In the genomic region with DNA sequence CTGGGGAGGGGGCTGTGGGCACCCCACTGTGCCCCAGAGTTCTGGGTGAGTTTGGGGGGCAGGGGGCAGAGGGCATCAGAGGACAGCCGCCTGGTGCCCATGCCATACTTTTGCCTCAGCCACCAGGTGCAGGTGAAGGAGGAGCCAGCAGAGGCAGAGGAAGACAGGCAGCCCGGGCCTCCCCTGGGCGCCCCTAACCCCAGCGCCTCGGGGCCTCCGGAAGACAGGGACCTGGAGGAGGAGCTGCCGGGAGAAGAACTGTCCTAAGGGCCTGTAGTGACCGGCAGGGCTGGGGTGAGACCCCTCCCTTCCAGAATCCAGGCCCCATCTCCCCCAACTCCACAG, we compare ENCODE assay signal across 19 cellular contexts. TPM values are rescaled to one million over a fixed set of nuclear protein-coding genes. Genes with fewer than 3 reads are reported as not detected.
DNase-seq lines count a peak whose midpoint lies in the region; ATAC-seq, FAIRE-seq and TF ChIP-seq lines count a peak whose summit lies in the region.
"Had no signal": no experiment of that assay in that cellular context is flagged by ENCODE, and none has a peak within 500 bp of the region (broad histone marks: within the 10 kb centered on the region; RNA-seq: fewer than 3 reads in every experiment).

No MANE protein-coding gene starts in this region.

- ATAC-seq in HepG2 (no peak), HG02884 (IDR thresholded peaks at IDR 0.05; ENCODE audit: unreplicated experiment) (no peak)

- H3K27ac ChIP-seq in BLaER1 = peak overlapping the region; percentile 89
- peak overlapping the region; percentile 90 for H3K27ac ChIP-seq in KOPT-K1 (ENCODE audit: low read depth, low read length, poor library complexity, severe bottlenecking)
- H3K27ac ChIP-seq in HepG2 (ENCODE audit: extremely low read length, insufficient read depth, low read length) = no peak overlapping the region
- H3K27ac ChIP-seq: C4-2B had no signal

- H3K36me3 ChIP-seq in BLaER1 = peaks cover 32% of the 10 kb centered on the region
- peaks cover 28% of the 10 kb centered on the region; the same call in 1 of the 2 replicates for H3K36me3 ChIP-seq in KOPT-K1 (ENCODE audit: insufficient read depth, low read length)
- H3K36me3 ChIP-seq in HepG2 (replicated peaks in 1 of 2; ENCODE audit: control insufficient read depth in 1 of 2, insufficient read depth in 2 of 2, low read length in 2 of 2) = peaks cover 28 to 46% of the 10 kb centered on the region in 2 experiments
- no peaks in the 10 kb centered on the region for H3K36me3 ChIP-seq in BE2C

- CTCF ChIA-PET in HepG2 (lab: Yijun Ruan, JAX; ENCODE audit: low intra/inter-chr PET ratio, low total read pairs) = no interaction called here

- H3K27me3 ChIP-seq in BLaER1 (no peaks in the 10 kb centered on the region), HepG2 (ENCODE audit: control insufficient read depth in 1 of 2, insufficient read depth in 2 of 2, low read length in 2 of 2) (peaks cover 0 to under 1% of the 10 kb centered on the region in 2 experiments; a peak in 1 of 5 replicates), BE2C (no peaks in the 10 kb centered on the region)

- peak overlapping the region; percentile 89 for H3K4me2 ChIP-seq in BLaER1
- H3K4me2 ChIP-seq in HepG2 (ENCODE audit: low read depth, low read length) = no peak overlapping the region

- TF ChIP-seq EP300 in HepG2 (IDR thresholded peaks at IDR 0.05; ENCODE audit: low read depth in 2 of 2, low read length in 2 of 2) = no peak
- no peak for TF ChIP-seq EP300 in HepG2 (CRISPR knock-in tag; IDR thresholded peaks at IDR 0.05; ENCODE audit: borderline replicate concordance)

- no peak for DNase-seq in HepG2 (ENCODE audit: low spot score)
- peak; percentile 47 for DNase-seq in posterior vena cava (ENCODE audit: low spot score)
- DNase-seq in stimulated activated naive CD4-positive, alpha-beta T cell (lab: John Stamatoyannopoulos, UW) = no peak
- DNase-seq in GOT3 (lab: John Stamatoyannopoulos, UW) = no peak
- DNase-seq in BE2C = no peak
- DNase-seq: 8988T; CD4-positive, alpha-beta T cell; HCEC 1CT had no signal

- TF ChIP-seq RAD21 in HepG2 (CRISPR knock-in tag; IDR thresholded peaks at IDR 0.05) = no peak

- POLR2A ChIA-PET in HepG2 (lab: Yijun Ruan, JAX) = interaction anchor here (0.7 kb wide), 1 partner anchor 80 kb away, joined by 4 read pairs; no protein-coding TSS in a partner anchor

- BruUV-seq in HepG2 (replicated peaks; lab: Mats Ljungman, UMichigan) = no TSS peak

- H4K20me1 ChIP-seq in BLaER1 = no peaks in the 10 kb centered on the region
- peaks cover 3% of the 10 kb centered on the region; the same call in 1 of the 2 replicates for H4K20me1 ChIP-seq in HepG2 (ENCODE audit: insufficient read depth, low read length)

- TF ChIP-seq CTCF in HepG2 (CRISPR knock-in tag; IDR thresholded peaks at IDR 0.05) (no peak), BE2C (IDR thresholded peaks at IDR 0.05; ENCODE audit: low read depth, low read length) (no peak)

- TF ChIP-seq POLR2A in HepG2 (IDR thresholded peaks at IDR 0.05; ENCODE audit: insufficient read depth in 1 of 2, low read depth in 2 of 2, low read length in 2 of 2) = no peak

- peaks cover 54% of the 10 kb centered on the region for H3K4me1 ChIP-seq in BLaER1
- peaks cover 7% of the 10 kb centered on the region for H3K4me1 ChIP-seq in HepG2 (ENCODE audit: insufficient read depth, low read length)
- no peaks in the 10 kb centered on the region; the same call in 1 of the 2 replicates for H3K4me1 ChIP-seq in BE2C
- H3K4me1 ChIP-seq: Caco-2 had no signal

- intact Hi-C loops in HepG2 (cut with micrococcal nuclease; ENCODE audit: unreplicated experiment) (no loop called here), posterior vena cava (cut with DNase I) (loop anchor here in 1 of 2 donors (10.0 kb wide), 1 partner anchor 134 kb away; no protein-coding TSS in a partner anchor)

- H2AFZ ChIP-seq in HepG2 (ENCODE audit: low read length) = no peak overlapping the region

- H3K9me3 ChIP-seq in BLaER1 (no peaks in the 10 kb centered on the region), KOPT-K1 (ENCODE audit: insufficient read depth, low read length, poor library complexity, severe bottlenecking) (no peaks in the 10 kb centered on the region), HepG2 (ENCODE audit: low read length) (no peaks in the 10 kb centered on the region), BE2C (no peaks in the 10 kb centered on the region)
- H3K9me3 ChIP-seq: Caco-2 had no signal

- WGBS in HepG2 (ENCODE audit: low lambda C conversion rate) = 95% methylated on average over 7 of the region's 8 CpGs

- H3K79me2 ChIP-seq in HepG2 (ENCODE audit: insufficient read depth, low read length) = no peaks in the 10 kb centered on the region

- FAIRE-seq in HepG2 (lab: Jason Lieb, UNC) = no peak
- FAIRE-seq: D721Med, G401.6, GM12891, GM19239, HTR-8/SVneo had no signal

- H3K9ac ChIP-seq in BLaER1 (peak overlapping the region; percentile 69), HepG2 (ENCODE audit: insufficient read depth, low read depth, low read length) (no peak overlapping the region)

- H3K4me3 ChIP-seq in BLaER1 (no peak overlapping the region), HepG2 (replicated peaks in 1 of 3; ENCODE audit: insufficient read depth in 1 of 3, low read depth in 2 of 3, low read length in 3 of 3) (no peak overlapping the region), BE2C (ENCODE audit: low read depth, low read length) (no peak overlapping the region)

- in situ Hi-C loops in HepG2 (cut with HindIII; ENCODE audit: extremely low pct_ligation_motif_present, low pct_unique_long_range_greater_than_20kb) = no loop called here

TF ChIP-seq in HepG2, 621 proteins besides CTCF, POLR2A, EP300 and RAD21 (continues in another document):
- TF ChIP-seq KLF15 (CRISPR knock-in tag; IDR thresholded peaks at IDR 0.05; ENCODE audit: borderline replicate concordance) (no peak), ZNF850 (CRISPR knock-in tag; conservative IDR thresholded peaks at IDR 0.05) (no peak)

RNA-seq across cellular contexts. Expression of gene MDFI, which starts 39.6 kb away (rescaled TPM):
- total RNA-seq in HepG2 (2016; rRNA removed; fragmentation: Illumina TruSeq; extraction: Trizol) (not detected in 2 replicates), posterior vena cava (1 to 10 TPM; 5.4 to 6.5 TPM)
- total RNA-seq in HepG2 (2016; cell fraction: cytosol; rRNA removed; fragmentation: Illumina TruSeq; extraction: Trizol; ENCODE audit: low read depth) = not detected in 2 replicates
- not detected in 2 replicates for total RNA-seq in HepG2 (2016; cell fraction: insoluble cytoplasmic fraction; rRNA removed; fragmentation: Illumina TruSeq; extraction: Trizol)
- total RNA-seq in HepG2 (2016; cell fraction: membrane; rRNA removed; fragmentation: Illumina TruSeq; extraction: Trizol) = not detected in 2 replicates
- total RNA-seq in HepG2 (2016; cell fraction: nucleus; rRNA removed; fragmentation: Illumina TruSeq; extraction: Trizol) = not detected in 2 replicates
- polyA plus RNA-seq in HepG2 (2011; rRNA removed) = 0.28 and 0.30 TPM in 2 replicates
- polyA plus RNA-seq in HepG2 (2011; cell fraction: cytosol; rRNA removed) = 0.38 and 0.42 TPM in 2 replicates
- polyA plus RNA-seq in HepG2 (2011; cell fraction: nucleus; rRNA removed) = 0.23 and 0.29 TPM in 2 replicates
- polyA plus RNA-seq in HepG2 (2012) = 0.19 TPM in 1 of 2 replicates, not detected in the other
- 0.57 TPM in 1 of 2 replicates, not detected in the other for polyA plus RNA-seq in HepG2 (2016; cell fraction: cytosol; fragmentation: Illumina TruSeq; extraction: Trizol; ENCODE audit: low read depth)
- not detected in 2 replicates for polyA plus RNA-seq in HepG2 (2016; cell fraction: insoluble cytoplasmic fraction; fragmentation: Illumina TruSeq; extraction: Trizol; ENCODE audit: low read depth)
- polyA plus RNA-seq in HepG2 (2016; cell fraction: membrane; fragmentation: Illumina TruSeq; extraction: Trizol; ENCODE audit: low read depth) = not detected in 2 replicates
- not detected in 2 replicates for polyA plus RNA-seq in HepG2 (2016; cell fraction: nucleus; fragmentation: Illumina TruSeq; extraction: Trizol; ENCODE audit: insufficient read depth, low read depth)
- 0.18 TPM in 1 of 2 replicates, not detected in the other for polyA minus RNA-seq in HepG2 (2011; rRNA and poly(A)+ RNA removed; ENCODE audit: low replicate concordance)
- polyA minus RNA-seq in HepG2 (2011; cell fraction: cytosol; rRNA and poly(A)+ RNA removed) = not detected in 2 replicates
- polyA minus RNA-seq in HepG2 (2011; cell fraction: nucleus; rRNA and poly(A)+ RNA removed) = not detected in 2 replicates
- 3.7 TPM for polyA plus RNA-seq in BE2C (2012; ENCODE audit: insufficient read depth, insufficient read length, low read depth)
- total RNA-seq: Caco-2; CD4-positive, alpha-beta T cell had no signal
- polyA plus RNA-seq: IgD-negative memory B cell had no signal

RNA-seq across cellular contexts. Expression of gene FOXP4, which starts 52.5 kb away (rescaled TPM):
- total RNA-seq in HepG2 (2016; rRNA removed; fragmentation: Illumina TruSeq; extraction: Trizol) = 11.0 TPM in 2 replicates
- 2.8 and 3.0 TPM in 2 replicates for total RNA-seq in HepG2 (2016; cell fraction: cytosol; rRNA removed; fragmentation: Illumina TruSeq; extraction: Trizol; ENCODE audit: low read depth)
- total RNA-seq in HepG2 (2016; cell fraction: insoluble cytoplasmic fraction; rRNA removed; fragmentation: Illumina TruSeq; extraction: Trizol) = 9.5 and 11.3 TPM in 2 replicates
- total RNA-seq in HepG2 (2016; cell fraction: membrane; rRNA removed; fragmentation: Illumina TruSeq; extraction: Trizol) = 15.4 and 15.8 TPM in 2 replicates
- total RNA-seq in HepG2 (2016; cell fraction: nucleus; rRNA removed; fragmentation: Illumina TruSeq; extraction: Trizol) = 14.9 TPM in 2 replicates
- polyA plus RNA-seq in HepG2 (2011; rRNA removed) = 12.4 and 15.9 TPM in 2 replicates
- polyA plus RNA-seq in HepG2 (2011; cell fraction: cytosol; rRNA removed) = 6.6 and 10.1 TPM in 2 replicates
- 47.8 and 59.4 TPM in 2 replicates for polyA plus RNA-seq in HepG2 (2011; cell fraction: nucleus; rRNA removed)
- 53.6 and 69.1 TPM in 2 replicates for polyA plus RNA-seq in HepG2 (2012)
- 10.9 and 11.7 TPM in 2 replicates for polyA plus RNA-seq in HepG2 (2016; cell fraction: cytosol; fragmentation: Illumina TruSeq; extraction: Trizol; ENCODE audit: low read depth)
- polyA plus RNA-seq in HepG2 (2016; cell fraction: insoluble cytoplasmic fraction; fragmentation: Illumina TruSeq; extraction: Trizol; ENCODE audit: low read depth) = 37.6 and 56.8 TPM in 2 replicates
- 44.1 and 44.7 TPM in 2 replicates for polyA plus RNA-seq in HepG2 (2016; cell fraction: membrane; fragmentation: Illumina TruSeq; extraction: Trizol; ENCODE audit: low read depth)
- polyA plus RNA-seq in HepG2 (2016; cell fraction: nucleus; fragmentation: Illumina TruSeq; extraction: Trizol; ENCODE audit: insufficient read depth, low read depth) = 75.1 and 80.7 TPM in 2 replicates
- 3.3 and 26.4 TPM in 2 replicates for polyA minus RNA-seq in HepG2 (2011; rRNA and poly(A)+ RNA removed; ENCODE audit: low replicate concordance)
- polyA minus RNA-seq in HepG2 (2011; cell fraction: cytosol; rRNA and poly(A)+ RNA removed) = 29.5 and 30.0 TPM in 2 replicates
- 15.2 and 15.5 TPM in 2 replicates for polyA minus RNA-seq in HepG2 (2011; cell fraction: nucleus; rRNA and poly(A)+ RNA removed)
- 10 to 100 TPM; 16.8 to 26.9 TPM for total RNA-seq in posterior vena cava
- polyA plus RNA-seq in BE2C (2012; ENCODE audit: insufficient read depth, insufficient read length, low read depth) = 42.7 TPM
